Comparison of ENCODE assay signal across 1 cellular context in genomic region chr14:23379331-23380196, GRCh38.
TF ChIP-seq lines count a peak whose summit lies in the region.

No MANE protein-coding gene starts in this region.

TF ChIP-seq in HepG2, 621 proteins besides CTCF, POLR2A, EP300 and RAD21 (continued from another document and continues in another):
- TF ChIP-seq PBX3 (CRISPR knock-in tag; IDR thresholded peaks at IDR 0.05; ENCODE audit: borderline replicate concordance): no peak
- TF ChIP-seq, protein P1, sequence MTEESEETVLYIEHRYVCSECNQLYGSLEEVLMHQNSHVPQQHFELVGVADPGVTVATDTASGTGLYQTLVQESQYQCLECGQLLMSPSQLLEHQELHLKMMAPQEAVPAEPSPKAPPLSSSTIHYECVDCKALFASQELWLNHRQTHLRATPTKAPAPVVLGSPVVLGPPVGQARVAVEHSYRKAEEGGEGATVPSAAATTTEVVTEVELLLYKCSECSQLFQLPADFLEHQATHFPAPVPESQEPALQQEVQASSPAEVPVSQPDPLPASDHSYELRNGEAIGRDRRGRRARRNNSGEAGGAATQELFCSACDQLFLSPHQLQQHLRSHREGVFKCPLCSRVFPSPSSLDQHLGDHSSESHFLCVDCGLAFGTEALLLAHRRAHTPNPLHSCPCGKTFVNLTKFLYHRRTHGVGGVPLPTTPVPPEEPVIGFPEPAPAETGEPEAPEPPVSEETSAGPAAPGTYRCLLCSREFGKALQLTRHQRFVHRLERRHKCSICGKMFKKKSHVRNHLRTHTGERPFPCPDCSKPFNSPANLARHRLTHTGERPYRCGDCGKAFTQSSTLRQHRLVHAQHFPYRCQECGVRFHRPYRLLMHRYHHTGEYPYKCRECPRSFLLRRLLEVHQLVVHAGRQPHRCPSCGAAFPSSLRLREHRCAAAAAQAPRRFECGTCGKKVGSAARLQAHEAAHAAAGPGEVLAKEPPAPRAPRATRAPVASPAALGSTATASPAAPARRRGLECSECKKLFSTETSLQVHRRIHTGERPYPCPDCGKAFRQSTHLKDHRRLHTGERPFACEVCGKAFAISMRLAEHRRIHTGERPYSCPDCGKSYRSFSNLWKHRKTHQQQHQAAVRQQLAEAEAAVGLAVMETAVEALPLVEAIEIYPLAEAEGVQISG (CRISPR knock-in tag; IDR thresholded peaks at IDR 0.05): peak; percentile 34; the same call in 1 of the 2 replicates
- no peak for TF ChIP-seq PHB2 (IDR thresholded peaks at IDR 0.05; ENCODE audit: partially characterized antibody)
- no peak for TF ChIP-seq HIVEP1 (CRISPR knock-in tag; IDR thresholded peaks at IDR 0.05)
- no peak for TF ChIP-seq HOXA9 (CRISPR knock-in tag; IDR thresholded peaks at IDR 0.05; ENCODE audit: borderline replicate concordance)
- no peak for TF ChIP-seq ZNF101 (CRISPR knock-in tag; IDR thresholded peaks at IDR 0.05; ENCODE audit: borderline replicate concordance, low read depth)
- peak; percentile 81 to 84; a peak in 3 of 4 replicates for TF ChIP-seq HMGXB4 (CRISPR knock-in tag; IDR thresholded peaks at IDR 0.05; ENCODE audit: borderline replicate concordance in 1 of 2, low read depth in 1 of 2)
- TF ChIP-seq ZNF749 (CRISPR knock-in tag; IDR thresholded peaks at IDR 0.05; ENCODE audit: borderline replicate concordance): no peak
- TF ChIP-seq ARID4A (CRISPR knock-in tag; IDR thresholded peaks at IDR 0.05; ENCODE audit: borderline replicate concordance): peak; percentile 36
- TF ChIP-seq SNAI1 (CRISPR knock-in tag; IDR thresholded peaks at IDR 0.05; ENCODE audit: borderline replicate concordance): no peak
- TF ChIP-seq IKZF5 (CRISPR knock-in tag; IDR thresholded peaks at IDR 0.05): peak; percentile 72; the same call in 1 of the 2 replicates
- no peak for TF ChIP-seq ZNF414 (CRISPR knock-in tag; IDR thresholded peaks at IDR 0.05)
- peak; percentile 55; the same call in 1 of the 2 replicates for TF ChIP-seq HOXA3 (CRISPR knock-in tag; IDR thresholded peaks at IDR 0.05)
- TF ChIP-seq ZNF354B (CRISPR knock-in tag; IDR thresholded peaks at IDR 0.05): no peak; the same call in 1 of the 2 replicates
- TF ChIP-seq, protein P2, sequence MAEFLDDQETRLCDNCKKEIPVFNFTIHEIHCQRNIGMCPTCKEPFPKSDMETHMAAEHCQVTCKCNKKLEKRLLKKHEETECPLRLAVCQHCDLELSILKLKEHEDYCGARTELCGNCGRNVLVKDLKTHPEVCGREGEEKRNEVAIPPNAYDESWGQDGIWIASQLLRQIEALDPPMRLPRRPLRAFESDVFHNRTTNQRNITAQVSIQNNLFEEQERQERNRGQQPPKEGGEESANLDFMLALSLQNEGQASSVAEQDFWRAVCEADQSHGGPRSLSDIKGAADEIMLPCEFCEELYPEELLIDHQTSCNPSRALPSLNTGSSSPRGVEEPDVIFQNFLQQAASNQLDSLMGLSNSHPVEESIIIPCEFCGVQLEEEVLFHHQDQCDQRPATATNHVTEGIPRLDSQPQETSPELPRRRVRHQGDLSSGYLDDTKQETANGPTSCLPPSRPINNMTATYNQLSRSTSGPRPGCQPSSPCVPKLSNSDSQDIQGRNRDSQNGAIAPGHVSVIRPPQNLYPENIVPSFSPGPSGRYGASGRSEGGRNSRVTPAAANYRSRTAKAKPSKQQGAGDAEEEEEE (CRISPR knock-in tag; IDR thresholded peaks at IDR 0.05; ENCODE audit: borderline replicate concordance): no peak
- TF ChIP-seq, protein P3, sequence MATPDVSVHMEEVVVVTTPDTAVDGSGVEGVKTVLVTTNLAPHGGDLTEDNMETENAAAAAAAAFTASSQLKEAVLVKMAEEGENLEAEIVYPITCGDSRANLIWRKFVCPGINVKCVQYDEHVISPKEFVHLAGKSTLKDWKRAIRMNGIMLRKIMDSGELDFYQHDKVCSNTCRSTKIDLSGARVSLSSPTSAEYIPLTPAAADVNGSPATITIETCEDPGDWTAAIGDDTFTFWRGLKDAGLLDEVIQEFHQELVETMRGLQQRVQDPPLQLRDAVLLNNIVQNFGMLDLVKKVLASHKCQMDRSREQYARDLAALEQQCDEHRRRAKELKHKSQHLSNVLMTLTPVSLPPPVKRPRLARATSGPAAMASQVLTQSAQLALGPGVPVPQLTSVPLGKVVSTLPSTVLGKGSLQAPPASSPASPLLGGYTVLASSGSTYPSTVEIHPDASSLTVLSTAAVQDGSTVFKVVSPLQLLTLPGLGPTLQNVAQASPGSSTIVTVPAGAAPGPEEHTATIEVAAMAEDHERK (CRISPR knock-in tag; IDR thresholded peaks at IDR 0.05; ENCODE audit: low read depth): no peak
- no peak for TF ChIP-seq NFIC (IDR thresholded peaks at IDR 0.05; ENCODE audit: low read length)
- no peak for TF ChIP-seq ZNF646 (CRISPR knock-in tag; IDR thresholded peaks at IDR 0.05)
- TF ChIP-seq NR2F1 (CRISPR knock-in tag; IDR thresholded peaks at IDR 0.05): no peak
- no peak for TF ChIP-seq HIC2 (CRISPR knock-in tag; IDR thresholded peaks at IDR 0.05; ENCODE audit: low read depth)
- no peak for TF ChIP-seq ZNF337 (CRISPR knock-in tag; IDR thresholded peaks at IDR 0.05; ENCODE audit: borderline replicate concordance, low read depth)
- TF ChIP-seq, protein P4, sequence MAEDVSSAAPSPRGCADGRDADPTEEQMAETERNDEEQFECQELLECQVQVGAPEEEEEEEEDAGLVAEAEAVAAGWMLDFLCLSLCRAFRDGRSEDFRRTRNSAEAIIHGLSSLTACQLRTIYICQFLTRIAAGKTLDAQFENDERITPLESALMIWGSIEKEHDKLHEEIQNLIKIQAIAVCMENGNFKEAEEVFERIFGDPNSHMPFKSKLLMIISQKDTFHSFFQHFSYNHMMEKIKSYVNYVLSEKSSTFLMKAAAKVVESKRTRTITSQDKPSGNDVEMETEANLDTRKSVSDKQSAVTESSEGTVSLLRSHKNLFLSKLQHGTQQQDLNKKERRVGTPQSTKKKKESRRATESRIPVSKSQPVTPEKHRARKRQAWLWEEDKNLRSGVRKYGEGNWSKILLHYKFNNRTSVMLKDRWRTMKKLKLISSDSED (CRISPR knock-in tag; IDR thresholded peaks at IDR 0.05): no peak
